ENCODE assay signal across 22 cellular contexts in genomic region chr7:74674166-74674565, GRCh38.
"Had no signal": no experiment of that assay in that cellular context is flagged by ENCODE, and none has a peak within 500 bp of the region (broad histone marks: within the 10 kb centered on the region; RNA-seq: fewer than 3 reads in every experiment).

No MANE protein-coding gene starts in this region.

- H3K27me3 Mint-ChIP-seq: activated CD4-positive, alpha-beta T cell treated with anti-CD3 and anti-CD28 coated beads, Interleukin-2, amount 10 ng/mL, durations not matched to agents 24 days and 14 days; activated CD8-positive, alpha-beta T cell treated with anti-CD3 and anti-CD28 coated beads for 36 hours; activated naive CD4-positive, alpha-beta T cell treated with anti-CD3 and anti-CD28 coated beads, Interleukin-2, amount 10 ng/mL, durations not matched to agents 7 days and 5 days; activated naive CD8-positive, alpha-beta T cell treated with anti-CD3 and anti-CD28 coated beads, Interleukin-2, amount 50 U/mL, for 24 hours; dendritic cell treated with granulocyte-macrophage colony-stimulating factor and Interleukin-4, amounts not matched to agents 40 ng/mL and 50 ng/mL, for 4 days; progenitor cell of endocrine pancreas; stimulated activated naive CD8-positive, alpha-beta T cell treated with anti-CD3 and anti-CD28 coated beads, Interleukin-15, amount 100 ng/mL, for 72 hours; T-cell had no signal

- H3K4me3 Mint-ChIP-seq: activated CD4-positive, alpha-beta T cell treated with anti-CD3 and anti-CD28 coated beads, Interleukin-2, amount 10 ng/mL, durations not matched to agents 24 days and 14 days; activated CD8-positive, alpha-beta T cell treated with anti-CD3 and anti-CD28 coated beads for 36 hours; activated naive CD4-positive, alpha-beta T cell treated with anti-CD3 and anti-CD28 coated beads, Interleukin-2, amount 10 ng/mL, durations not matched to agents 7 days and 5 days; activated naive CD8-positive, alpha-beta T cell treated with anti-CD3 and anti-CD28 coated beads, Interleukin-2, amount 50 U/mL, for 24 hours; dendritic cell treated with granulocyte-macrophage colony-stimulating factor and Interleukin-4, amounts not matched to agents 40 ng/mL and 50 ng/mL, for 4 days; neural crest cell; stimulated activated naive CD8-positive, alpha-beta T cell treated with anti-CD3 and anti-CD28 coated beads, Interleukin-15, amount 100 ng/mL, for 72 hours; T-cell had no signal

- DNase-seq: activated CD4-positive, alpha-beta T cell treated with anti-CD3 and anti-CD28 coated beads, Interleukin-2, amount 10 ng/mL, durations not matched to agents 24 days and 14 days; activated CD8-positive, alpha-beta memory T cell treated with anti-CD3 and anti-CD28 coated beads, Interleukin-2, amount 50 U/mL, for 4 hours; activated CD8-positive, alpha-beta T cell treated with anti-CD3 and anti-CD28 coated beads for 36 hours; activated effector memory CD4-positive, alpha-beta T cell treated with Interleukin-2 at 50 U/mL for 16 hours; activated naive CD4-positive, alpha-beta T cell treated with anti-CD3 and anti-CD28 coated beads, Interleukin-2, amount 10 ng/mL, durations not matched to agents 7 days and 5 days; activated naive CD8-positive, alpha-beta T cell treated with anti-CD3 and anti-CD28 coated beads, Interleukin-2, amount 50 U/mL, for 24 hours; activated T-cell treated with anti-CD3 and anti-CD28 coated beads, Interleukin-2, amount 50 U/mL, for 48 hours; effector memory CD4-positive, alpha-beta T cell; head of caudate nucleus; right cardiac atrium; stimulated activated naive CD8-positive, alpha-beta T cell treated with anti-CD3 and anti-CD28 coated beads, Interleukin-15, amount 100 ng/mL, for 72 hours; T-cell; upper lobe of left lung had no signal

- H3K9me3 Mint-ChIP-seq: activated CD4-positive, alpha-beta T cell treated with anti-CD3 and anti-CD28 coated beads, Interleukin-2, amount 10 ng/mL, durations not matched to agents 24 days and 14 days; activated CD8-positive, alpha-beta T cell treated with anti-CD3 and anti-CD28 coated beads for 36 hours; activated naive CD4-positive, alpha-beta T cell treated with anti-CD3 and anti-CD28 coated beads, Interleukin-2, amount 10 ng/mL, durations not matched to agents 7 days and 5 days; activated naive CD8-positive, alpha-beta T cell treated with anti-CD3 and anti-CD28 coated beads, Interleukin-2, amount 50 U/mL, for 24 hours; dendritic cell treated with granulocyte-macrophage colony-stimulating factor and Interleukin-4, amounts not matched to agents 40 ng/mL and 50 ng/mL, for 4 days; neural crest cell; stimulated activated naive CD8-positive, alpha-beta T cell treated with anti-CD3 and anti-CD28 coated beads, Interleukin-15, amount 100 ng/mL, for 72 hours; T-cell had no signal

- H3K27ac ChIP-seq: ascending aorta, suprapubic skin had no signal

- H3K4me3 ChIP-seq: ascending aorta, suprapubic skin, upper lobe of left lung had no signal

- H3K27ac Mint-ChIP-seq: activated CD4-positive, alpha-beta T cell treated with anti-CD3 and anti-CD28 coated beads, Interleukin-2, amount 10 ng/mL, durations not matched to agents 24 days and 14 days; activated naive CD4-positive, alpha-beta T cell treated with anti-CD3 and anti-CD28 coated beads, Interleukin-2, amount 10 ng/mL, durations not matched to agents 7 days and 5 days; activated naive CD8-positive, alpha-beta T cell treated with anti-CD3 and anti-CD28 coated beads, Interleukin-2, amount 50 U/mL, for 24 hours; dendritic cell treated with granulocyte-macrophage colony-stimulating factor and Interleukin-4, amounts not matched to agents 40 ng/mL and 50 ng/mL, for 4 days; stimulated activated naive CD8-positive, alpha-beta T cell treated with anti-CD3 and anti-CD28 coated beads, Interleukin-15, amount 100 ng/mL, for 72 hours; T-cell had no signal

- H3K9me3 ChIP-seq: ascending aorta, suprapubic skin, upper lobe of left lung had no signal

- H3K27me3 ChIP-seq: ascending aorta, suprapubic skin, upper lobe of left lung had no signal

- H3K4me1 ChIP-seq: ascending aorta had no signal

- FAIRE-seq: endothelial cell of umbilical vein, frontal cortex, keratinocyte had no signal

- ATAC-seq: activated CD8-positive, alpha-beta T cell treated with anti-CD3 and anti-CD28 coated beads for 36 hours; activated naive CD8-positive, alpha-beta T cell treated with anti-CD3 and anti-CD28 coated beads, Interleukin-2, amount 50 U/mL, for 24 hours; right cardiac atrium; SK-N-SH treated with all-trans-retinoic acid at 6 μM for 48 hours; stimulated activated naive CD8-positive, alpha-beta T cell treated with anti-CD3 and anti-CD28 coated beads, Interleukin-15, amount 100 ng/mL, for 72 hours; T-cell had no signal
